7 cellular contexts compared by ENCODE assay signal in the genomic region with DNA sequence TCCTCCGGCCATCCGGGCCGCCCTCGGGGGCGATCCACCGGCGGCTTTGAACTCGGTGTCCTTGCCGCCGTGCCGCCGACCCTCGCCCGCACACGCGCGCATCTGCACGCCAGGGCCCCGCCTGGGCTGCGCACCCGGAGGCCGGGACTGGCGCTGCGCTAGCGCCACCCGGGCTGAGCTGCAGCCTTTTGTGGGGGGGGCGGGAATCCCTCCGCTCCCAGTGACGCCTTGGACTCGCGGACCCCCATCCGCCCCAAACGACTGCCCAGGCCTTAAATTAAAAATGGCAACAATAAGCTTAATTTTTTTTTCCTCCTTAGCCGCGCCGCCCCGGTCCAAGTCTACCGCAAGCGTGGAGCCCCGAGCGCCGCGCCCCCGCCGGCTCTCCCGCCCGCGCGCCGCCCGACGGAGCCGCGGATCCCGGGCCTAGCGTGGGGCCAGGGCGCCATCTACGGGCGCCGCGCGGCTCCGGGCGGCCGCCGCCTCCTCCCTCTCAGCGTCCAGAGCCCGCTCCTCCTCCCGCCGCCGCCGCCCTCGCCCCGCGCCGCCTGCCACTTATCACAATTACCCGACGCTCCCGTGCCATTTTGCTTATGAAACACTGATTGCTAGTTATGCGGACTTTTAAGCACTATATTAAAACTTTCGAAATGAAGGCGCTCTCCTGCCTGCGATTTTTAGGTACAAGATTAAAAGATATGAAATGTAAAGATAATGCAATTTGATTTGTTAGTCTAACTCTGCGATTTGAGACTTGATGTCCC. TPM values are rescaled to one million over a fixed set of nuclear protein-coding genes. Genes with fewer than 3 reads are reported as not detected.
DNase-seq lines count a peak whose midpoint lies in the region; ATAC-seq and TF ChIP-seq lines count a peak whose summit lies in the region.

No MANE protein-coding gene starts in this region.

- H3K27me3 ChIP-seq in osteoblast (ENCODE audit: insufficient read depth, low read length) = peaks cover 26% of the 10 kb centered on the region

- no peak for TF ChIP-seq CTCF in WTC11 (IDR thresholded peaks at IDR 0.05)
- TF ChIP-seq CTCF in fibroblast of pulmonary artery (IDR thresholded peaks at IDR 0.05; ENCODE audit: low read length, missing control alignments) = peak; percentile 23
- TF ChIP-seq CTCF in osteoblast (IDR thresholded peaks at IDR 0.05; ENCODE audit: extremely low read depth, low read depth, low read length) = peak; percentile 22

- H3K27me3 Mint-ChIP-seq in WTC11 (ENCODE audit: low read depth) = peaks cover 91% of the 10 kb centered on the region

- H3K36me3 Mint-ChIP-seq in WTC11 = no peaks in the 10 kb centered on the region

- H3K4me3 Mint-ChIP-seq in WTC11 = peak overlapping the region; percentile 64

- H3K4me2 ChIP-seq in osteoblast (ENCODE audit: insufficient read depth, low read length) = peak overlapping the region; percentile 83

- peak overlapping the region; percentile 46 for H3K4me3 ChIP-seq in fibroblast of pulmonary artery (replicated peaks; ENCODE audit: low read depth, low read length)
- peak overlapping the region; percentile 66 for H3K4me3 ChIP-seq in osteoblast (ENCODE audit: insufficient read depth, low read length)

- CTCF ChIA-PET in WTC11 (lab: Charles Lee) = interaction anchor here (0.6 to 7.0 kb wide), 18 partner anchors 12 to 346 kb away, joined by 3 to 40 read pairs (median 5); a partner anchor contains a TSS

- DNase-seq in G401 (ENCODE audit: low spot score) = peak; percentile 18
- peak in 50 of 76 experiments; percentile 2 to 63 (median 38) for DNase-seq in HUDEP-2 (lab: John Stamatoyannopoulos, UW; ENCODE audit: unreplicated experiment in 76 of 76)
- DNase-seq in WTC11 (ENCODE audit: low spot score) = peak; percentile 69
- DNase-seq in fibroblast of pulmonary artery (ENCODE audit: low read depth) = peak; percentile 65
- DNase-seq in osteoblast (ENCODE audit: insufficient read length, low spot score, missing footprints) = peak; percentile 100
- DNase-seq in SIG-M5 (lab: John Stamatoyannopoulos, UW) = no peak
- no peak for DNase-seq in KG1 (lab: John Stamatoyannopoulos, UW)

- H4K20me1 ChIP-seq in osteoblast (ENCODE audit: insufficient read depth, low read length) = no peaks in the 10 kb centered on the region

- in situ Hi-C loops in G401 (cut with HindIII; ENCODE audit: low sequenced_read_pairs) = loop anchor here (25.0 kb wide), 1 partner anchor 191 kb away; no protein-coding TSS in a partner anchor

- H3K36me3 ChIP-seq in osteoblast (ENCODE audit: insufficient read depth, low read length) = no peaks in the 10 kb centered on the region

- no peak overlapping the region for H3K27ac ChIP-seq in osteoblast (ENCODE audit: low read depth, low read length)

- H2AFZ ChIP-seq in osteoblast (ENCODE audit: low read length) = peak overlapping the region; percentile 81

- no peaks in the 10 kb centered on the region for H3K9me3 ChIP-seq in osteoblast (ENCODE audit: low read depth, low read length)

- peaks cover 18% of the 10 kb centered on the region for H3K4me1 ChIP-seq in osteoblast (ENCODE audit: insufficient read depth, low read length)

- no peaks in the 10 kb centered on the region for H3K79me2 ChIP-seq in osteoblast (ENCODE audit: insufficient read depth, low read length)

- POLR2A ChIA-PET in WTC11 (lab: Charles Lee) = no interaction called here

- no peaks in the 10 kb centered on the region for H3K9me3 Mint-ChIP-seq in WTC11

- ATAC-seq in WTC11 = peak; percentile 38

- H3K4me1 Mint-ChIP-seq in WTC11 = peaks cover 35% of the 10 kb centered on the region

- no peak overlapping the region for H3K27ac Mint-ChIP-seq in WTC11

TF ChIP-seq in WTC11, 78 proteins besides CTCF, POLR2A, EP300 and RAD21:
- TF ChIP-seq ESRRA (CRISPR knock-in tag; IDR thresholded peaks at IDR 0.05; ENCODE audit: borderline replicate concordance) = no peak
- TF ChIP-seq, protein P1, sequence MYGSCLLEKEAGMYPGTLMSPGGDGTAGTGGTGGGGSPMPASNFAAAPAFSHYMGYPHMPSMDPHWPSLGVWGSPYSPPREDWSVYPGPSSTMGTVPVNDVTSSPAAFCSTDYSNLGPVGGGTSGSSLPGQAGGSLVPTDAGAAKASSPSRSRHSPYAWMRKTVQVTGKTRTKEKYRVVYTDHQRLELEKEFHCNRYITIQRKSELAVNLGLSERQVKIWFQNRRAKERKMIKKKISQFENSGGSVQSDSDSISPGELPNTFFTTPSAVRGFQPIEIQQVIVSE (CRISPR knock-in tag; IDR thresholded peaks at IDR 0.05; ENCODE audit: borderline replicate concordance) = no peak
- TF ChIP-seq JUN (CRISPR knock-in tag; IDR thresholded peaks at IDR 0.05) = no peak
- TF ChIP-seq ZNF423 (CRISPR knock-in tag; IDR thresholded peaks at IDR 0.05) = 0 out of 2 replicates have a peak, but pooled peaks have one; percentile 5
- TF ChIP-seq SMAD4 (CRISPR knock-in tag; IDR thresholded peaks at IDR 0.05) = no peak
- TF ChIP-seq, protein P2, sequence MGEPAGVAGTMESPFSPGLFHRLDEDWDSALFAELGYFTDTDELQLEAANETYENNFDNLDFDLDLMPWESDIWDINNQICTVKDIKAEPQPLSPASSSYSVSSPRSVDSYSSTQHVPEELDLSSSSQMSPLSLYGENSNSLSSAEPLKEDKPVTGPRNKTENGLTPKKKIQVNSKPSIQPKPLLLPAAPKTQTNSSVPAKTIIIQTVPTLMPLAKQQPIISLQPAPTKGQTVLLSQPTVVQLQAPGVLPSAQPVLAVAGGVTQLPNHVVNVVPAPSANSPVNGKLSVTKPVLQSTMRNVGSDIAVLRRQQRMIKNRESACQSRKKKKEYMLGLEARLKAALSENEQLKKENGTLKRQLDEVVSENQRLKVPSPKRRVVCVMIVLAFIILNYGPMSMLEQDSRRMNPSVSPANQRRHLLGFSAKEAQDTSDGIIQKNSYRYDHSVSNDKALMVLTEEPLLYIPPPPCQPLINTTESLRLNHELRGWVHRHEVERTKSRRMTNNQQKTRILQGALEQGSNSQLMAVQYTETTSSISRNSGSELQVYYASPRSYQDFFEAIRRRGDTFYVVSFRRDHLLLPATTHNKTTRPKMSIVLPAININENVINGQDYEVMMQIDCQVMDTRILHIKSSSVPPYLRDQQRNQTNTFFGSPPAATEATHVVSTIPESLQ (CRISPR knock-in tag; IDR thresholded peaks at IDR 0.05) = no peak

RNA-seq across cellular contexts. Expression of a gene that starts 7.5 kb away (rescaled TPM):
- total RNA-seq in G401 (2014; rRNA removed; shearing (Covaris generic)) = 0.24 and 0.25 TPM in 2 replicates
- total RNA-seq in WTC11 (2021) (1.1 to 1.2 TPM (median 1.1 TPM) in 3 replicates), osteoblast (31.8 and 35.4 TPM in 2 replicates)

Comparison
In these comparisons a context has a peak if more than half of its experiments do, and no peak if none do; other contexts are left out.
1. DNase-seq: peak in G401 (single experiment), HUDEP-2 (50 of 76), WTC11 (single experiment), fibroblast of pulmonary artery (single experiment) and osteoblast (single experiment); none in SIG-M5 (single experiment) and KG1 (single experiment).
2. RNA of a gene that starts 7.5 kb away (total RNA-seq): 31.8 to 35.4 TPM in osteoblast; 1.1 to 1.2 TPM in WTC11 and 0.24 to 0.25 TPM in G401; every median in the first group is over 10 times any median in the second.